ENCODE assay signal across 1 cellular context in genomic region chr12:113422929-113423669, GRCh38.
TF ChIP-seq lines count a peak whose summit lies in the region.

No MANE protein-coding gene starts in this region.

TF ChIP-seq in IMR-90, 13 proteins besides CTCF, POLR2A, EP300 and RAD21 (continued from another document):
- TF ChIP-seq ELK1 (IDR thresholded peaks at IDR 0.05; ENCODE audit: borderline replicate concordance, low read depth, low read length) (no peak), MXI1 (IDR thresholded peaks at IDR 0.05; ENCODE audit: borderline replicate concordance, low read depth, low read length) (no peak), FOS (IDR thresholded peaks at IDR 0.05; ENCODE audit: low read depth, low read length) (no peak), CEBPB (IDR thresholded peaks at IDR 0.05; ENCODE audit: low read depth, low read length) (no peak), RFX5 (IDR thresholded peaks at IDR 0.05; ENCODE audit: low read depth, low read length) (no peak)
